ENCODE assay signal across 13 cellular contexts in the genomic region with DNA sequence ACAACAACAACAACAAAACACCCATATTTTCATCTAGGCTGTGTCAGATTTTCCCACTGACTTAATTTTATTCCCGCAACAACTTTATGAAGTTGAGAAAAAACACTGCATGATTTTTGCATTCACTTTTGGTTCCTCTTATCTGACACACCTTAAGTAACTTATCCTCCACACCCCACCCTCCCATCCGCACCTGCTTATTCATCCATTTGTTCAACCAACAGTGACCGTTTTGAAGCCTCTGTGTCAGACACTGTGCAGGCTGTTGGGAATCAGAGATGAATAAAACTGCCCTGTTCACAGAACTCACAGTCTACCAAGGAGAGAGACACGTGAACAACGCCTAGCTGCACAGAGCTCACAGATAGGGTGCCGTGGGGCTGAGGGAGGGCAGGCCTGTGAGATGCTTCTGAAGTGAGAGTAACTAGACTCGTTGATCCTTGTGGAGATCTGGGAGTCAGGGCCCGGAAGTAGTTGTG. TPM values are rescaled to one million over a fixed set of nuclear protein-coding genes. Genes with fewer than 3 reads are reported as not detected.
DNase-seq lines count a peak whose midpoint lies in the region; ATAC-seq, FAIRE-seq and TF ChIP-seq lines count a peak whose summit lies in the region.
"Had no signal": no experiment of that assay in that cellular context is flagged by ENCODE, and none has a peak within 500 bp of the region (broad histone marks: within the 10 kb centered on the region; RNA-seq: fewer than 3 reads in every experiment).

No MANE protein-coding gene starts in this region.

- no peaks in the 10 kb centered on the region for H3K27me3 ChIP-seq in bronchial epithelial cell (ENCODE audit: control insufficient read depth, insufficient read depth, low read length)
- H3K27me3 ChIP-seq in spleen (replicated peaks in 1 of 7), result no peaks in the 10 kb centered on the region
- H3K27me3 ChIP-seq: heart left ventricle, tibial artery had no signal

- H3K36me3 ChIP-seq in bronchial epithelial cell (ENCODE audit: control insufficient read depth, insufficient read depth, low read length) (no peaks in the 10 kb centered on the region), spleen (peaks cover 0 to 9% (median 0%) of the 10 kb centered on the region in 6 donors)

- H3K4me1 ChIP-seq in spleen, result peaks cover 18 to 82% (median 56%) of the 10 kb centered on the region in 6 donors

- TF ChIP-seq CTCF in bronchial epithelial cell (IDR thresholded peaks at IDR 0.05; ENCODE audit: insufficient read depth, low read length, severe bottlenecking), result no peak
- no peak for TF ChIP-seq CTCF in spleen (IDR thresholded peaks at IDR 0.05 in 8 of 11, conservative IDR thresholded peaks at IDR 0.05 in 3 of 11)

- intact Hi-C loops in spleen (cut with DNase I; ENCODE audit: low total_unique reads), result no loop called here

- DNase-seq in bronchial epithelial cell (ENCODE audit: low read depth) (peak; percentile 26), spleen (no peak), mucosa of gallbladder (ENCODE audit: low spot score) (no peak), NCI-H69 (lab: John Stamatoyannopoulos, UW) (no peak), NCI-H1092 treated with DMSO at 0.1 percent for 48 hours (lab: John Stamatoyannopoulos, UW) (no peak), substantia nigra (lab: John Stamatoyannopoulos, UW) (no peak)
- DNase-seq: activated CD8-positive, alpha-beta memory T cell treated with anti-CD3 and anti-CD28 coated beads, Interleukin-2, amount 50 U/mL, for 48 hours; amniotic stem cell; heart left ventricle; NCI-H1048; tibial artery had no signal

- FAIRE-seq in bronchial epithelial cell (lab: Jason Lieb, UNC), result no peak

- H3K9me3 ChIP-seq in spleen, result no peaks in the 10 kb centered on the region
- H3K9me3 ChIP-seq: heart left ventricle, tibial artery had no signal

- no peak for TF ChIP-seq POLR2A in GM18505 (IDR thresholded peaks at IDR 0.05; ENCODE audit: borderline replicate concordance, extremely low read depth, insufficient read depth, insufficient read length)
- TF ChIP-seq POLR2A in spleen (IDR thresholded peaks at IDR 0.05), result no peak

- H3K27ac ChIP-seq in spleen (peak overlapping the region in 5 of 8 donors; percentile 18 to 71 (median 41)), substantia nigra (ENCODE audit: low read depth, low read length, poor library complexity, severe bottlenecking) (no peak overlapping the region)
- H3K27ac ChIP-seq: heart left ventricle, tibial artery had no signal

- H3K4me3 ChIP-seq in bronchial epithelial cell (ENCODE audit: low read depth, low read length), result no peak overlapping the region
- H3K4me3 ChIP-seq in spleen, result peak overlapping the region in 1 of 8 donors; percentile 31
- H3K4me3 ChIP-seq: heart left ventricle, tibial artery had no signal

- ATAC-seq in GM18505 (IDR thresholded peaks at IDR 0.05; ENCODE audit: unreplicated experiment), result peak; percentile 40
- ATAC-seq in HG03135 (IDR thresholded peaks at IDR 0.05; ENCODE audit: unreplicated experiment), result peak; percentile 49
- ATAC-seq: heart left ventricle had no signal

- WGBS in spleen, 5 donors, result 62 to 77% (median 68%) methylated on average over 8 of the region's 8 CpGs

RNA-seq across cellular contexts. Expression of a gene that starts 7.4 kb away (rescaled TPM):
- total RNA-seq in bronchial epithelial cell (3.4 and 5.5 TPM in 2 replicates), spleen (10 to 100 TPM in 3 of 7 donors, 1 to 10 TPM in 4; 5.7 to 14.4 (median 9.4) TPM), mucosa of gallbladder (14.1 TPM)
- 1 to 10 TPM; 1.5 to 3.3 (median 2.8) TPM for polyA plus RNA-seq in spleen

RNA-seq across cellular contexts. Expression of a gene that starts 28.3 kb away (rescaled TPM):
- total RNA-seq in bronchial epithelial cell (15.3 and 18.9 TPM in 2 replicates), spleen (10 to 100 TPM in 4 of 7 donors, 1 to 10 TPM in 3; 8.7 to 15.4 (median 10.8) TPM), mucosa of gallbladder (28.0 TPM)
- 1 to 10 TPM; 5.8 to 7.1 (median 7.1) TPM for polyA plus RNA-seq in spleen

RNA-seq across cellular contexts. Expression of a gene that starts 47.9 kb away (rescaled TPM):
- total RNA-seq in bronchial epithelial cell (5.9 and 6.1 TPM in 2 replicates), spleen (10 to 100 TPM; 20.7 to 37.8 (median 25.6) TPM), mucosa of gallbladder (65.2 TPM)
- polyA plus RNA-seq in spleen, result 1 to 10 TPM; 3.7 to 7.8 (median 3.7) TPM
